10 cellular contexts compared by ENCODE assay signal in genomic region chr3:17639765-17640164, GRCh38.
DNase-seq lines count a peak whose midpoint lies in the region; ATAC-seq and TF ChIP-seq lines count a peak whose summit lies in the region.
"Had no signal": no experiment of that assay in that cellular context is flagged by ENCODE, and none has a peak within 500 bp of the region (broad histone marks: within the 10 kb centered on the region; RNA-seq: fewer than 3 reads in every experiment).

No MANE protein-coding gene starts in this region.

- peak overlapping the region; percentile 22 for H3K4me3 Mint-ChIP-seq in MCF 10A (ENCODE audit: unreplicated experiment)

- TF ChIP-seq POLR2A in breast epithelium (IDR thresholded peaks at IDR 0.05), result no peak

- H3K4me3 ChIP-seq in breast epithelium, result no peak overlapping the region
- no peak overlapping the region for H3K4me3 ChIP-seq in SJSA1
- H3K4me3 ChIP-seq in fibroblast of villous mesenchyme (ENCODE audit: low read depth, low read length), result no peak overlapping the region
- no peak overlapping the region for H3K4me3 ChIP-seq in aorta (ENCODE audit: low read length in 2 of 2)
- H3K4me3 ChIP-seq: dorsolateral prefrontal cortex, left ventricle myocardium inferior had no signal

- H3K27ac Mint-ChIP-seq in MCF 10A (ENCODE audit: low read depth, unreplicated experiment), result peak overlapping the region; percentile 92

- no peak for ATAC-seq in aorta (ENCODE audit: low FRiP score)
- ATAC-seq in HG02840 (IDR thresholded peaks at IDR 0.05; ENCODE audit: low FRiP score, unreplicated experiment), result no peak

- H3K9me3 Mint-ChIP-seq in MCF 10A (ENCODE audit: unreplicated experiment), result no peaks in the 10 kb centered on the region

- no peaks in the 10 kb centered on the region for H3K9me3 ChIP-seq in breast epithelium
- H3K9me3 ChIP-seq in SJSA1 (replicated peaks), result no peaks in the 10 kb centered on the region
- H3K9me3 ChIP-seq in aorta (ENCODE audit: control insufficient read depth, low read length), result no peaks in the 10 kb centered on the region
- H3K9me3 ChIP-seq: left ventricle myocardium inferior had no signal

- CTCF ChIA-PET in MCF 10A (lab: Yijun Ruan, JAX), result interaction anchor here (0.7 to 1.1 kb wide), 2 partner anchors 90 to 202 kb away, joined by 3 to 4 read pairs; no protein-coding TSS in a partner anchor

- intact Hi-C loops in MCF 10A (cut with micrococcal nuclease) (loop anchor here (5.0 kb wide), 1 partner anchor 57 kb away; no protein-coding TSS in a partner anchor), breast epithelium (cut with DNase I; ENCODE audit: low total_unique reads) (no loop called here), aorta (cut with DNase I) (loop anchor here (5.0 to 10.0 kb wide), 4 partner anchors 85 to 205 kb away; partner anchors contain the start of gene TBC1D5 (in 2 of the 2))

- peaks cover 29% of the 10 kb centered on the region for H3K4me1 Mint-ChIP-seq in MCF 10A (ENCODE audit: insufficient read depth, unreplicated experiment)

- no peaks in the 10 kb centered on the region for H3K27me3 Mint-ChIP-seq in MCF 10A (ENCODE audit: insufficient read depth, unreplicated experiment)

- BruUV-seq in MCF 10A (replicated peaks; lab: Mats Ljungman, UMichigan), result no TSS peak

- DNase-seq in MCF 10A (ENCODE audit: unreplicated experiment) (peak; percentile 97), breast epithelium (ENCODE audit: low spot score in 2 of 2) (no peak), SJSA1 (ENCODE audit: low read depth in 1 of 2, low spot score in 2 of 2) (peak in 1 of 2 experiments; percentile 47), fibroblast of villous mesenchyme (ENCODE audit: low read depth) (peak; percentile 90), aorta (no peak), GOT3 (lab: John Stamatoyannopoulos, UW) (no peak)
- no peak for DNase-seq in stimulated activated naive CD4-positive, alpha-beta T cell treated with Interleukin-2 at 50 U/mL for 16 hours (lab: John Stamatoyannopoulos, UW)
- DNase-seq: dorsolateral prefrontal cortex, left ventricle myocardium inferior had no signal

- H3K4me1 ChIP-seq in breast epithelium (no peaks in the 10 kb centered on the region), SJSA1 (replicated peaks) (peaks cover 43% of the 10 kb centered on the region), aorta (ENCODE audit: control insufficient read depth in 1 of 2, insufficient read depth in 2 of 2, low read length in 2 of 2) (peaks cover 0 to 2% of the 10 kb centered on the region in 2 donors)

- H3K36me3 Mint-ChIP-seq in MCF 10A (ENCODE audit: insufficient read depth, unreplicated experiment), result peaks cover 7% of the 10 kb centered on the region

- no peak for TF ChIP-seq CTCF in MCF 10A (IDR thresholded peaks at IDR 0.05; ENCODE audit: unreplicated experiment)
- TF ChIP-seq CTCF in breast epithelium (IDR thresholded peaks at IDR 0.05), result no peak
- no peak for TF ChIP-seq CTCF in fibroblast of villous mesenchyme (IDR thresholded peaks at IDR 0.05; ENCODE audit: insufficient read depth, low read depth, low read length)

- H3K36me3 ChIP-seq in breast epithelium (no peaks in the 10 kb centered on the region), SJSA1 (no peaks in the 10 kb centered on the region), aorta (ENCODE audit: control insufficient read depth in 1 of 2, insufficient read depth in 2 of 2, low read length in 1 of 2) (no peaks in the 10 kb centered on the region)
- H3K36me3 ChIP-seq: left ventricle myocardium inferior had no signal

- H3K27ac ChIP-seq in breast epithelium (no peak overlapping the region), SJSA1 (peak overlapping the region; percentile 75), aorta (ENCODE audit: low read depth in 1 of 2, low read length in 2 of 2) (peak overlapping the region; percentile 36 to 43)
- H3K27ac ChIP-seq: left ventricle myocardium inferior had no signal

- 14 to 17% methylated on average over 2 of the region's 2 CpGs for WGBS in aorta, 2 donors

- H3K27me3 ChIP-seq in breast epithelium, result no peaks in the 10 kb centered on the region
- H3K27me3 ChIP-seq in SJSA1 (replicated peaks), result no peaks in the 10 kb centered on the region
- no peaks in the 10 kb centered on the region for H3K27me3 ChIP-seq in aorta (ENCODE audit: control insufficient read depth in 1 of 2, insufficient read depth in 2 of 2, low read length in 1 of 2)
- H3K27me3 ChIP-seq: dorsolateral prefrontal cortex had no signal

- POLR2A ChIA-PET in MCF 10A (lab: Yijun Ruan, JAX), result interaction anchor here (1.8 to 3.6 kb wide), 2 partner anchors 18 to 103 kb away, joined by 6 to 18 read pairs; partner anchors contain the start of gene TBC1D5

Comparison
In these comparisons a context has a peak if more than half of its experiments do, and no peak if none do; other contexts are left out.
1. DNase-seq: peak in MCF 10A (single experiment) and fibroblast of villous mesenchyme (single experiment); none in breast epithelium (0 of 2), aorta (0 of 2), GOT3 (single experiment) and stimulated activated naive CD4-positive, alpha-beta T cell treated with Interleukin-2 at 50 U/mL for 16 hours (single experiment).
2. H3K27ac ChIP-seq: peak in SJSA1 (single experiment) and aorta (2 of 2); none in breast epithelium (0 of 2).